9 cellular contexts compared by ENCODE assay signal in the genomic region with DNA sequence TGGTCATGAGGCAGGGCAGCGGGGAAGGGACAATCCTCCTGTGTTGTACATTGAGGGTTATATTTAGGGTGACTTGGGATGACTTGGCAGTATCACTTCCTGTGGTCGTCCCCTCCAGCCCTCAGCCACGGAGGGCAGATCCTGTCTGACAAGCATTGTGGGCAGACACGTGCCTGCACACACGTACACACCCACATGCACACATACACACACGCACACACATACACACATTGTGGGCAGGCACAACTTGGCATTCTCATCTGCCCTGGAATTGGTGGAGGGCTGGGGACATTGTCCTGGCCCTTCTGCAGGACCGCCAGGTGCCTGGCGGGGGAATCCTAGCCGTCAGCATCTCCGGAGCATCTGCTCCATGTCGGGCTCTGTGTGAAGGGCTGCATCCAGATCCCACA. TPM values are rescaled to one million over a fixed set of nuclear protein-coding genes. Genes with fewer than 3 reads are reported as not detected.
A peak's percentile ranks its signal among the peaks of the same experiment; 100 is the strongest.
DNase-seq lines count a peak whose midpoint lies in the region; ATAC-seq lines count a peak whose summit lies in the region.
"Had no signal": no experiment of that assay in that cellular context is flagged by ENCODE, and none has a peak within 500 bp of the region (broad histone marks: within the 10 kb centered on the region; RNA-seq: fewer than 3 reads in every experiment).

No MANE protein-coding gene starts in this region.

- peaks cover 25% of the 10 kb centered on the region for H3K36me3 Mint-ChIP-seq in T-cell

- no peaks in the 10 kb centered on the region for H3K27me3 Mint-ChIP-seq in T-cell

- H3K4me3 Mint-ChIP-seq in T-cell, result peak overlapping the region in 1 of 3 donors; percentile 60

- H3K4me1 Mint-ChIP-seq in T-cell, result peaks cover 42 to 46% (median 45%) of the 10 kb centered on the region in 3 donors

- no peaks in the 10 kb centered on the region for H3K9me3 Mint-ChIP-seq in T-cell

- peak; percentile 40 for ATAC-seq in HG02759 (IDR thresholded peaks at IDR 0.05; ENCODE audit: unreplicated experiment)
- ATAC-seq in T-cell (replicated peaks in 1 of 4), result peak in 3 of 4 experiments; percentile 18 to 42 (median 26)
- ATAC-seq in Right ventricle myocardium superior (ENCODE audit: poor library complexity), result peak; percentile 15
- no peak for ATAC-seq in HG02970 (IDR thresholded peaks at IDR 0.05; ENCODE audit: low FRiP score, unreplicated experiment)
- ATAC-seq in HG03457 (IDR thresholded peaks at IDR 0.05; ENCODE audit: unreplicated experiment), result no peak
- no peak for ATAC-seq in GM18520 (IDR thresholded peaks at IDR 0.05; ENCODE audit: unreplicated experiment)

- DNase-seq in T-cell (peak in 6 of 34 experiments; percentile 14 to 38 (median 20)), Right ventricle myocardium superior (peak; percentile 68), GM19238 (ENCODE audit: insufficient read length, low spot score) (no peak)
- DNase-seq in stimulated activated CD8-positive, alpha-beta memory T cell treated with anti-CD3 and anti-CD28 coated beads, Interleukin-4, amount 100 ng/mL, for 24 hours (ENCODE audit: low read depth), result peak; percentile 22
- DNase-seq: NCI-H1436 treated with DMSO at 0.1 percent for 48 hours had no signal

- H3K27ac Mint-ChIP-seq in T-cell, result peak overlapping the region; percentile 88 to 96

- intact Hi-C loops in Right ventricle myocardium superior (cut with DNase I), result no loop called here

- CTCF ChIA-PET in T-cell (lab: Charles Lee), result no interaction called here

- POLR2A ChIA-PET in T-cell (lab: Charles Lee), result interaction anchor here in 1 of 2 donors (0.6 kb wide), 1 partner anchor 84 kb away, joined by 3 read pairs; no protein-coding TSS in a partner anchor

RNA-seq across cellular contexts. Expression of a gene that starts 47.6 kb away (rescaled TPM):
- total RNA-seq in T-cell (100 to 1,000 TPM in 1 of 5 donors, 10 to 100 TPM in 4; 40.6 to 102 (median 53.3) TPM), Right ventricle myocardium superior (33.2 TPM)

Comparison
In these comparisons a context has a peak if more than half of its experiments do, and no peak if none do; other contexts are left out.
1. ATAC-seq: peak in HG02759 (single experiment), T-cell (3 of 4) and Right ventricle myocardium superior (single experiment); none in HG02970 (single experiment), HG03457 (single experiment) and GM18520 (single experiment).